In the genomic region with DNA sequence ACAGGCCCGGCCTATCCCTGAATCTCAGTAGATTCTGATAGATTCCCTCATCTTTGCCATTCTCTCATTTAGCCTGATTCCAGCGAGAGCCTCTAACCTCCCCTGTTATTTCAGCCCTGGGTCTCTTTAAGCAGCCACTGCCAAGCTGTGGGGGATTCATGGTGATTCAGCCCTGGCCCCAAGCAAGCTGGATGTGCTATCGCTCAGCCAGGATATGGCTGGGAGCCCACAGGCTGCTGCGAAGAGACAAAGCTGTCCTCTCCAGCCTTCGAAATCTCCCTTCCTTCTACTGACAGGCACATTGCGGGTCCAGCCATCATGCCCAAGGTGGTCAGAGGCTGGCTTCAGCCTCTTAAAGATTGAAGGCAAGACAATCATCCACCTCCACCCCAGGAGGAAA, we compare ENCODE assay signal across 13 cellular contexts.
A peak's percentile ranks its signal among the peaks of the same experiment; 100 is the strongest.
DNase-seq lines count a peak whose midpoint lies in the region; ATAC-seq and TF ChIP-seq lines count a peak whose summit lies in the region.
"Had no signal": no experiment of that assay in that cellular context is flagged by ENCODE, and none has a peak within 500 bp of the region (broad histone marks: within the 10 kb centered on the region; RNA-seq: fewer than 3 reads in every experiment).

No MANE protein-coding gene starts in this region.

- POLR2A ChIA-PET in Caco-2 (lab: Charles Lee), result no interaction called here

- H3K9me3 ChIP-seq in Caco-2 (no peaks in the 10 kb centered on the region), RWPE2 (ENCODE audit: severe bottlenecking) (no peaks in the 10 kb centered on the region)

- intact Hi-C loops in Caco-2 (cut with micrococcal nuclease; ENCODE audit: unreplicated experiment), result loop anchor here (5.0 kb wide), 1 partner anchor 393 kb away; the partner anchor contains the start of gene SOX9
- intact Hi-C loops in activated CD4-positive, alpha-beta T cell treated with anti-CD3 and anti-CD28 coated beads, Interleukin-2, amount 10 ng/mL, durations not matched to agents 24 days and 14 days (cut with micrococcal nuclease), result no loop called here

- DNase-seq in Caco-2 (no peak), RWPE2 (ENCODE audit: low spot score) (no peak), fibroblast of peridontal ligament (ENCODE audit: extremely low read depth) (peak; percentile 64), omental fat pad (ENCODE audit: low spot score) (no peak)
- no peak for DNase-seq in activated CD4-positive, alpha-beta T cell treated with anti-CD3 and anti-CD28 coated beads, Interleukin-2, amount 10 ng/mL, durations not matched to agents 24 days and 14 days
- DNase-seq: activated gamma-delta T cell; CD8-positive, alpha-beta memory T cell; effector CD4-positive, alpha-beta T cell; PC-9 had no signal

- H3K27ac Mint-ChIP-seq in Caco-2 (ENCODE audit: unreplicated experiment), result peak overlapping the region; percentile 67
- H3K27ac Mint-ChIP-seq in activated T-helper 17 cell treated with anti-CD3 and anti-CD28 coated beads, Interleukin-2, amount 50 U/mL, for 72 hours, result no peak overlapping the region
- H3K27ac Mint-ChIP-seq in activated CD4-positive, alpha-beta T cell treated with anti-CD3 and anti-CD28 coated beads, Interleukin-2, amount 10 ng/mL, durations not matched to agents 24 days and 14 days, result no peak overlapping the region
- H3K27ac Mint-ChIP-seq: CD8-positive, alpha-beta memory T cell; WTC11 had no signal

- H3K4me1 ChIP-seq in Caco-2 (peaks cover 41% of the 10 kb centered on the region), RWPE2 (ENCODE audit: insufficient read depth, poor library complexity, severe bottlenecking) (peaks cover 54% of the 10 kb centered on the region)

- H3K4me1 Mint-ChIP-seq in Caco-2 (ENCODE audit: low read depth, unreplicated experiment), result peaks cover 27% of the 10 kb centered on the region
- no peaks in the 10 kb centered on the region for H3K4me1 Mint-ChIP-seq in activated T-helper 17 cell treated with anti-CD3 and anti-CD28 coated beads, Interleukin-2, amount 50 U/mL, for 72 hours
- no peaks in the 10 kb centered on the region for H3K4me1 Mint-ChIP-seq in activated CD4-positive, alpha-beta T cell treated with anti-CD3 and anti-CD28 coated beads, Interleukin-2, amount 10 ng/mL, durations not matched to agents 24 days and 14 days
- H3K4me1 Mint-ChIP-seq: CD8-positive, alpha-beta memory T cell had no signal

- BruUV-seq in Caco-2 (replicated peaks; lab: Mats Ljungman, UMichigan), result no TSS peak

- peak overlapping the region; percentile 22 for H3K27ac ChIP-seq in RWPE2 (ENCODE audit: poor library complexity, severe bottlenecking)
- H3K27ac ChIP-seq: PC-9 had no signal

- no peaks in the 10 kb centered on the region for H3K36me3 ChIP-seq in Caco-2 (ENCODE audit: control insufficient read depth, insufficient read depth, low read length)
- H3K36me3 ChIP-seq in RWPE2 (ENCODE audit: low read depth), result no peaks in the 10 kb centered on the region; the same call in 1 of the 2 replicates

- no peaks in the 10 kb centered on the region for H3K27me3 Mint-ChIP-seq in Caco-2 (ENCODE audit: insufficient read depth, unreplicated experiment)
- H3K27me3 Mint-ChIP-seq in activated T-helper 17 cell treated with anti-CD3 and anti-CD28 coated beads, Interleukin-2, amount 50 U/mL, for 72 hours, result peaks cover 6% of the 10 kb centered on the region
- peaks cover 8% of the 10 kb centered on the region for H3K27me3 Mint-ChIP-seq in activated CD4-positive, alpha-beta T cell treated with anti-CD3 and anti-CD28 coated beads, Interleukin-2, amount 10 ng/mL, durations not matched to agents 24 days and 14 days

- no peaks in the 10 kb centered on the region for H3K9me3 Mint-ChIP-seq in Caco-2 (ENCODE audit: unreplicated experiment)
- H3K9me3 Mint-ChIP-seq in activated T-helper 17 cell treated with anti-CD3 and anti-CD28 coated beads, Interleukin-2, amount 50 U/mL, for 72 hours, result no peaks in the 10 kb centered on the region
- no peaks in the 10 kb centered on the region for H3K9me3 Mint-ChIP-seq in activated CD4-positive, alpha-beta T cell treated with anti-CD3 and anti-CD28 coated beads, Interleukin-2, amount 10 ng/mL, durations not matched to agents 24 days and 14 days
- H3K9me3 Mint-ChIP-seq: WTC11 had no signal

- H3K4me3 Mint-ChIP-seq in Caco-2 (ENCODE audit: unreplicated experiment), result no peak overlapping the region
- no peak overlapping the region for H3K4me3 Mint-ChIP-seq in activated T-helper 17 cell treated with anti-CD3 and anti-CD28 coated beads, Interleukin-2, amount 50 U/mL, for 72 hours
- H3K4me3 Mint-ChIP-seq in activated CD4-positive, alpha-beta T cell treated with anti-CD3 and anti-CD28 coated beads, Interleukin-2, amount 10 ng/mL, durations not matched to agents 24 days and 14 days, result no peak overlapping the region
- H3K4me3 Mint-ChIP-seq: CD8-positive, alpha-beta memory T cell; WTC11 had no signal

- no peaks in the 10 kb centered on the region for H3K36me3 Mint-ChIP-seq in Caco-2 (ENCODE audit: insufficient read depth, unreplicated experiment)
- H3K36me3 Mint-ChIP-seq in activated T-helper 17 cell treated with anti-CD3 and anti-CD28 coated beads, Interleukin-2, amount 50 U/mL, for 72 hours (ENCODE audit: low read depth), result no peaks in the 10 kb centered on the region
- no peaks in the 10 kb centered on the region for H3K36me3 Mint-ChIP-seq in activated CD4-positive, alpha-beta T cell treated with anti-CD3 and anti-CD28 coated beads, Interleukin-2, amount 10 ng/mL, durations not matched to agents 24 days and 14 days (ENCODE audit: low read depth)
- H3K36me3 Mint-ChIP-seq: CD8-positive, alpha-beta memory T cell; WTC11 had no signal

- H3K27me3 ChIP-seq in Caco-2 (replicated peaks; ENCODE audit: control insufficient read depth, insufficient read depth, low read length), result no peaks in the 10 kb centered on the region
- no peaks in the 10 kb centered on the region for H3K27me3 ChIP-seq in RWPE2 (ENCODE audit: insufficient read depth, poor library complexity, severe bottlenecking)

- CTCF ChIA-PET in Caco-2 (lab: Charles Lee), result no interaction called here

- no peak overlapping the region for H3K4me3 ChIP-seq in Caco-2 (ENCODE audit: low read depth, low read length)
- no peak overlapping the region for H3K4me3 ChIP-seq in RWPE2 (ENCODE audit: severe bottlenecking)
- H3K4me3 ChIP-seq: PC-9 had no signal

- ATAC-seq in RWPE2 (ENCODE audit: low read depth) (peak; percentile 17; the same call in 1 of the 3 replicates), omental fat pad (ENCODE audit: low FRiP score) (peak; percentile 50), GM18519 (IDR thresholded peaks at IDR 0.05; ENCODE audit: low FRiP score, unreplicated experiment) (no peak), HG02885 (IDR thresholded peaks at IDR 0.05; ENCODE audit: poor library complexity, unreplicated experiment) (no peak)
- ATAC-seq in activated T-helper 17 cell treated with anti-CD3 and anti-CD28 coated beads, Interleukin-2, amount 50 U/mL, for 72 hours (replicated peaks), result no peak
- ATAC-seq: WTC11 had no signal

- no peak for TF ChIP-seq CTCF in Caco-2 (IDR thresholded peaks at IDR 0.05; ENCODE audit: insufficient read depth in 1 of 2, low read depth in 1 of 2, low read length in 1 of 2, severe bottlenecking in 1 of 2, unreplicated experiment in 1 of 2)
- no peak for TF ChIP-seq CTCF in RWPE2 (IDR thresholded peaks at IDR 0.05; ENCODE audit: poor library complexity, severe bottlenecking)
- TF ChIP-seq CTCF in omental fat pad (IDR thresholded peaks at IDR 0.05), result no peak

Comparison
In these comparisons a context has a peak if more than half of its experiments do, and no peak if none do; other contexts are left out.
1. ATAC-seq: peak in RWPE2 (single experiment) and omental fat pad (single experiment); none in GM18519 (single experiment), HG02885 (single experiment) and activated T-helper 17 cell treated with anti-CD3 and anti-CD28 coated beads, Interleukin-2, amount 50 U/mL, for 72 hours (single experiment).